ENCODE assay signal across 25 cellular contexts in genomic region chr11:128187377-128187776, GRCh38.
"Had no signal": no experiment of that assay in that cellular context is flagged by ENCODE, and none has a peak within 500 bp of the region (broad histone marks: within the 10 kb centered on the region; RNA-seq: fewer than 3 reads in every experiment).

No MANE protein-coding gene starts in this region.

- H3K27ac ChIP-seq: body of pancreas, cardiac muscle cell, left ventricle myocardium inferior, neutrophil, ovary, prostate gland, spleen, thoracic aorta, upper lobe of left lung, VCaP had no signal

- ATAC-seq: activated CD4-positive, CD25-positive, alpha-beta regulatory T cell treated with anti-CD3 and anti-CD28 coated beads, Interleukin-2, amount 50 U/mL, for 24 hours; activated T-helper 17 cell treated with anti-CD3 and anti-CD28 coated beads, Interleukin-2, amount 50 U/mL, for 72 hours; body of pancreas; naive thymus-derived CD8-positive, alpha-beta T cell; T-cell had no signal

- DNase-seq: activated CD4-positive, alpha-beta T cell treated with anti-CD3 and anti-CD28 coated beads, Interleukin-2, amount 10 ng/mL, durations not matched to agents 7 days and 5 days; activated naive CD4-positive, alpha-beta T cell; activated naive CD8-positive, alpha-beta T cell treated with anti-CD3 and anti-CD28 coated beads for 36 hours; activated T-cell treated with anti-CD3 and anti-CD28 coated beads, Interleukin-2, amount 50 U/mL, for 24 hours; amniotic stem cell; body of pancreas; effector CD8-positive, alpha-beta T cell; erythroblast; foreskin melanocyte; hippocampal formation; left ventricle myocardium inferior; naive thymus-derived CD8-positive, alpha-beta T cell; ovary; spleen; stimulated activated CD4-positive, alpha-beta T cell treated with anti-CD3 and anti-CD28 coated beads, Interleukin-4, amount 100 ng/mL, for 1 hour; stimulated activated naive CD4-positive, alpha-beta T cell treated with Interleukin-2 at 50 U/mL for 16 hours; T-cell; upper lobe of left lung had no signal

- H3K36me3 ChIP-seq: cardiac muscle cell, left ventricle myocardium inferior, neutrophil, ovary, prostate gland, spleen, thoracic aorta, upper lobe of left lung had no signal

- H3K27me3 ChIP-seq: body of pancreas, cardiac muscle cell, neutrophil, ovary, spleen, upper lobe of left lung had no signal

- H3K9me3 ChIP-seq: body of pancreas, left ventricle myocardium inferior, neutrophil, ovary, prostate gland, thoracic aorta, upper lobe of left lung had no signal

- H3K4me1 ChIP-seq: body of pancreas, prostate gland had no signal

- H3K4me3 ChIP-seq: body of pancreas, cardiac muscle cell, left ventricle myocardium inferior, ovary, prostate gland, spleen, thoracic aorta, upper lobe of left lung had no signal
